In genomic region chr1:1432951-1433803, GRCh38 we compare ENCODE assay signal across 1 cellular context.
TF ChIP-seq lines count a peak whose summit lies in the region.

No MANE protein-coding gene starts in this region.

TF ChIP-seq in HepG2, 621 proteins besides CTCF, POLR2A, EP300 and RAD21 (continued from another document and continues in another):
- TF ChIP-seq, protein P1, sequence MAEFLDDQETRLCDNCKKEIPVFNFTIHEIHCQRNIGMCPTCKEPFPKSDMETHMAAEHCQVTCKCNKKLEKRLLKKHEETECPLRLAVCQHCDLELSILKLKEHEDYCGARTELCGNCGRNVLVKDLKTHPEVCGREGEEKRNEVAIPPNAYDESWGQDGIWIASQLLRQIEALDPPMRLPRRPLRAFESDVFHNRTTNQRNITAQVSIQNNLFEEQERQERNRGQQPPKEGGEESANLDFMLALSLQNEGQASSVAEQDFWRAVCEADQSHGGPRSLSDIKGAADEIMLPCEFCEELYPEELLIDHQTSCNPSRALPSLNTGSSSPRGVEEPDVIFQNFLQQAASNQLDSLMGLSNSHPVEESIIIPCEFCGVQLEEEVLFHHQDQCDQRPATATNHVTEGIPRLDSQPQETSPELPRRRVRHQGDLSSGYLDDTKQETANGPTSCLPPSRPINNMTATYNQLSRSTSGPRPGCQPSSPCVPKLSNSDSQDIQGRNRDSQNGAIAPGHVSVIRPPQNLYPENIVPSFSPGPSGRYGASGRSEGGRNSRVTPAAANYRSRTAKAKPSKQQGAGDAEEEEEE (CRISPR knock-in tag; IDR thresholded peaks at IDR 0.05; ENCODE audit: borderline replicate concordance) = no peak
- TF ChIP-seq ZBTB25 (CRISPR knock-in tag; IDR thresholded peaks at IDR 0.05) (peak; percentile 78; the same call in 1 of the 2 replicates), ZNF326 (CRISPR knock-in tag; IDR thresholded peaks at IDR 0.05; ENCODE audit: borderline replicate concordance) (no peak), ZNF768 (CRISPR knock-in tag; IDR thresholded peaks at IDR 0.05) (peak; percentile 62), TFDP2 (CRISPR knock-in tag; IDR thresholded peaks at IDR 0.05) (peak; percentile 38), ZNF777 (CRISPR knock-in tag; IDR thresholded peaks at IDR 0.05) (peak; percentile 67), CBX5 (CRISPR knock-in tag; IDR thresholded peaks at IDR 0.05; ENCODE audit: borderline replicate concordance) (peak; percentile 84), ZBTB10 (CRISPR knock-in tag; IDR thresholded peaks at IDR 0.05; ENCODE audit: borderline replicate concordance) (peak; percentile 85; the same call in 1 of the 2 replicates), EHMT2 (IDR thresholded peaks at IDR 0.05; ENCODE audit: borderline replicate concordance, low read depth, low read length) (no peak), KDM5A (IDR thresholded peaks at IDR 0.05; ENCODE audit: borderline replicate concordance, low read length) (no peak), ZFY (CRISPR knock-in tag; IDR thresholded peaks at IDR 0.05) (peak; percentile 84), SOX13 (IDR thresholded peaks at IDR 0.05) (peak; percentile 77), SOX13 (CRISPR knock-in tag; conservative IDR thresholded peaks at IDR 0.05 in 1 of 2, IDR thresholded peaks at IDR 0.05 in 1 of 2) (peak in 1 of 2 experiments; percentile 87; a peak in 2 of 4 replicates), ZBTB34 (CRISPR knock-in tag; IDR thresholded peaks at IDR 0.05) (peak; percentile 71), SIX4 (CRISPR knock-in tag; IDR thresholded peaks at IDR 0.05) (peak; percentile 37; the same call in 1 of the 2 replicates), CHD4 (IDR thresholded peaks at IDR 0.05; ENCODE audit: borderline replicate concordance, low read length) (0 out of 2 replicates have a peak, but pooled peaks have one; percentile 26), HIVEP1 (CRISPR knock-in tag; IDR thresholded peaks at IDR 0.05) (peak; percentile 99), MAZ (IDR thresholded peaks at IDR 0.05; ENCODE audit: borderline replicate concordance, low read depth, low read length) (peak; percentile 97), MAZ (CRISPR knock-in tag; IDR thresholded peaks at IDR 0.05; ENCODE audit: low read depth) (peak; percentile 97), ATF2 (CRISPR knock-in tag; IDR thresholded peaks at IDR 0.05) (peak; percentile 85), ZNF550 (CRISPR knock-in tag; IDR thresholded peaks at IDR 0.05; ENCODE audit: borderline replicate concordance) (peak; percentile 74; the same call in 1 of the 2 replicates), SOX6 (IDR thresholded peaks at IDR 0.05) (no peak), SOX6 (CRISPR knock-in tag; IDR thresholded peaks at IDR 0.05) (peak; percentile 95), SP2 (CRISPR knock-in tag; IDR thresholded peaks at IDR 0.05) (0 out of 2 replicates have a peak, but pooled peaks have one; percentile 44), SRSF1 (optimal IDR thresholded peaks at IDR 0.05; ENCODE audit: low read depth, low read length) (peak; percentile 86), ZNF552 (CRISPR knock-in tag; IDR thresholded peaks at IDR 0.05; ENCODE audit: borderline replicate concordance) (peak; percentile 86), ZNF644 (CRISPR knock-in tag; IDR thresholded peaks at IDR 0.05; ENCODE audit: low read depth) (peak; percentile 14; the same call in 1 of the 2 replicates), ZSCAN30 (CRISPR knock-in tag; IDR thresholded peaks at IDR 0.05) (peak; percentile 75; the same call in 1 of the 2 replicates), AKAP8 (CRISPR knock-in tag; IDR thresholded peaks at IDR 0.05) (peak; percentile 96; the same call in 1 of the 2 replicates), SP4 (CRISPR knock-in tag; IDR thresholded peaks at IDR 0.05) (no peak; the same call in none of the 2 replicates), BRD4 (CRISPR knock-in tag; IDR thresholded peaks at IDR 0.05) (peak; percentile 47; the same call in 1 of the 2 replicates), ASH2L (IDR thresholded peaks at IDR 0.05; ENCODE audit: insufficient read length, low read depth, low read length) (peak; percentile 26)
- TF ChIP-seq, protein P2, sequence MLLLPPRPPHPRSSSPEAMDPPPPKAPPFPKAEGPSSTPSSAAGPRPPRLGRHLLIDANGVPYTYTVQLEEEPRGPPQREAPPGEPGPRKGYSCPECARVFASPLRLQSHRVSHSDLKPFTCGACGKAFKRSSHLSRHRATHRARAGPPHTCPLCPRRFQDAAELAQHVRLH (CRISPR knock-in tag; IDR thresholded peaks at IDR 0.05; ENCODE audit: borderline replicate concordance, low read depth) = peak; percentile 93; the same call in 1 of the 2 replicates
- TF ChIP-seq, protein P3, sequence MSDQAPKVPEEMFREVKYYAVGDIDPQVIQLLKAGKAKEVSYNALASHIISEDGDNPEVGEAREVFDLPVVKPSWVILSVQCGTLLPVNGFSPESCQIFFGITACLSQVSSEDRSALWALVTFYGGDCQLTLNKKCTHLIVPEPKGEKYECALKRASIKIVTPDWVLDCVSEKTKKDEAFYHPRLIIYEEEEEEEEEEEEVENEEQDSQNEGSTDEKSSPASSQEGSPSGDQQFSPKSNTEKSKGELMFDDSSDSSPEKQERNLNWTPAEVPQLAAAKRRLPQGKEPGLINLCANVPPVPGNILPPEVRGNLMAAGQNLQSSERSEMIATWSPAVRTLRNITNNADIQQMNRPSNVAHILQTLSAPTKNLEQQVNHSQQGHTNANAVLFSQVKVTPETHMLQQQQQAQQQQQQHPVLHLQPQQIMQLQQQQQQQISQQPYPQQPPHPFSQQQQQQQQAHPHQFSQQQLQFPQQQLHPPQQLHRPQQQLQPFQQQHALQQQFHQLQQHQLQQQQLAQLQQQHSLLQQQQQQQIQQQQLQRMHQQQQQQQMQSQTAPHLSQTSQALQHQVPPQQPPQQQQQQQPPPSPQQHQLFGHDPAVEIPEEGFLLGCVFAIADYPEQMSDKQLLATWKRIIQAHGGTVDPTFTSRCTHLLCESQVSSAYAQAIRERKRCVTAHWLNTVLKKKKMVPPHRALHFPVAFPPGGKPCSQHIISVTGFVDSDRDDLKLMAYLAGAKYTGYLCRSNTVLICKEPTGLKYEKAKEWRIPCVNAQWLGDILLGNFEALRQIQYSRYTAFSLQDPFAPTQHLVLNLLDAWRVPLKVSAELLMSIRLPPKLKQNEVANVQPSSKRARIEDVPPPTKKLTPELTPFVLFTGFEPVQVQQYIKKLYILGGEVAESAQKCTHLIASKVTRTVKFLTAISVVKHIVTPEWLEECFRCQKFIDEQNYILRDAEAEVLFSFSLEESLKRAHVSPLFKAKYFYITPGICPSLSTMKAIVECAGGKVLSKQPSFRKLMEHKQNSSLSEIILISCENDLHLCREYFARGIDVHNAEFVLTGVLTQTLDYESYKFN (CRISPR knock-in tag; conservative IDR thresholded peaks at IDR 0.05) = peak; percentile 93
- TF ChIP-seq, protein P4, sequence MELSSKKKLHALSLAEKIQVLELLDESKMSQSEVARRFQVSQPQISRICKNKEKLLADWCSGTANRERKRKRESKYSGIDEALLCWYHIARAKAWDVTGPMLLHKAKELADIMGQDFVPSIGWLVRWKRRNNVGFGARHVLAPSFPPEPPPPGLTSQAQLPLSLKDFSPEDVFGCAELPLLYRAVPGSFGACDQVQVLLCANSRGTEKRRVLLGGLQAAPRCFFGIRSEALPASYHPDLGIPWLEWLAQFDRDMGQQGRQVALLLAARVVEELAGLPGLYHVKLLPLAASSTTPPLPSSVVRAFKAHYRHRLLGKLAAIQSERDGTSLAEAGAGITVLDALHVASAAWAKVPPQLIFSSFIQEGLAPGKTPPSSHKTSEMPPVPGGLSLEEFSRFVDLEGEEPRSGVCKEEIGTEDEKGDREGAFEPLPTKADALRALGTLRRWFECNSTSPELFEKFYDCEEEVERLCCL (CRISPR knock-in tag; IDR thresholded peaks at IDR 0.05; ENCODE audit: borderline replicate concordance) = no peak
- TF ChIP-seq, protein P5, sequence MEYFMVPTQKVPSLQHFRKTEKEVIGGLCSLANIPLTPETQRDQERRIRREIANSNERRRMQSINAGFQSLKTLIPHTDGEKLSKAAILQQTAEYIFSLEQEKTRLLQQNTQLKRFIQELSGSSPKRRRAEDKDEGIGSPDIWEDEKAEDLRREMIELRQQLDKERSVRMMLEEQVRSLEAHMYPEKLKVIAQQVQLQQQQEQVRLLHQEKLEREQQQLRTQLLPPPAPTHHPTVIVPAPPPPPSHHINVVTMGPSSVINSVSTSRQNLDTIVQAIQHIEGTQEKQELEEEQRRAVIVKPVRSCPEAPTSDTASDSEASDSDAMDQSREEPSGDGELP (IDR thresholded peaks at IDR 0.05; ENCODE audit: borderline replicate concordance, low read depth) = peak; percentile 97
- TF ChIP-seq, protein P6, sequence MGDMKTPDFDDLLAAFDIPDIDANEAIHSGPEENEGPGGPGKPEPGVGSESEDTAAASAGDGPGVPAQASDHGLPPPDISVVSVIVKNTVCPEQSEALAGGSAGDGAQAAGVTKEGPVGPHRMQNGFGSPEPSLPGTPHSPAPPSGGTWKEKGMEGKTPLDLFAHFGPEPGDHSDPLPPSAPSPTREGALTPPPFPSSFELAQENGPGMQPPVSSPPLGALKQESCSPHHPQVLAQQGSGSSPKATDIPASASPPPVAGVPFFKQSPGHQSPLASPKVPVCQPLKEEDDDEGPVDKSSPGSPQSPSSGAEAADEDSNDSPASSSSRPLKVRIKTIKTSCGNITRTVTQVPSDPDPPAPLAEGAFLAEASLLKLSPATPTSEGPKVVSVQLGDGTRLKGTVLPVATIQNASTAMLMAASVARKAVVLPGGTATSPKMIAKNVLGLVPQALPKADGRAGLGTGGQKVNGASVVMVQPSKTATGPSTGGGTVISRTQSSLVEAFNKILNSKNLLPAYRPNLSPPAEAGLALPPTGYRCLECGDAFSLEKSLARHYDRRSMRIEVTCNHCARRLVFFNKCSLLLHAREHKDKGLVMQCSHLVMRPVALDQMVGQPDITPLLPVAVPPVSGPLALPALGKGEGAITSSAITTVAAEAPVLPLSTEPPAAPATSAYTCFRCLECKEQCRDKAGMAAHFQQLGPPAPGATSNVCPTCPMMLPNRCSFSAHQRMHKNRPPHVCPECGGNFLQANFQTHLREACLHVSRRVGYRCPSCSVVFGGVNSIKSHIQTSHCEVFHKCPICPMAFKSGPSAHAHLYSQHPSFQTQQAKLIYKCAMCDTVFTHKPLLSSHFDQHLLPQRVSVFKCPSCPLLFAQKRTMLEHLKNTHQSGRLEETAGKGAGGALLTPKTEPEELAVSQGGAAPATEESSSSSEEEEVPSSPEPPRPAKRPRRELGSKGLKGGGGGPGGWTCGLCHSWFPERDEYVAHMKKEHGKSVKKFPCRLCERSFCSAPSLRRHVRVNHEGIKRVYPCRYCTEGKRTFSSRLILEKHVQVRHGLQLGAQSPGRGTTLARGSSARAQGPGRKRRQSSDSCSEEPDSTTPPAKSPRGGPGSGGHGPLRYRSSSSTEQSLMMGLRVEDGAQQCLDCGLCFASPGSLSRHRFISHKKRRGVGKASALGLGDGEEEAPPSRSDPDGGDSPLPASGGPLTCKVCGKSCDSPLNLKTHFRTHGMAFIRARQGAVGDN (CRISPR knock-in tag; IDR thresholded peaks at IDR 0.05) = peak; percentile 86
